Comparison of ENCODE assay signal across 8 cellular contexts in the genomic region with DNA sequence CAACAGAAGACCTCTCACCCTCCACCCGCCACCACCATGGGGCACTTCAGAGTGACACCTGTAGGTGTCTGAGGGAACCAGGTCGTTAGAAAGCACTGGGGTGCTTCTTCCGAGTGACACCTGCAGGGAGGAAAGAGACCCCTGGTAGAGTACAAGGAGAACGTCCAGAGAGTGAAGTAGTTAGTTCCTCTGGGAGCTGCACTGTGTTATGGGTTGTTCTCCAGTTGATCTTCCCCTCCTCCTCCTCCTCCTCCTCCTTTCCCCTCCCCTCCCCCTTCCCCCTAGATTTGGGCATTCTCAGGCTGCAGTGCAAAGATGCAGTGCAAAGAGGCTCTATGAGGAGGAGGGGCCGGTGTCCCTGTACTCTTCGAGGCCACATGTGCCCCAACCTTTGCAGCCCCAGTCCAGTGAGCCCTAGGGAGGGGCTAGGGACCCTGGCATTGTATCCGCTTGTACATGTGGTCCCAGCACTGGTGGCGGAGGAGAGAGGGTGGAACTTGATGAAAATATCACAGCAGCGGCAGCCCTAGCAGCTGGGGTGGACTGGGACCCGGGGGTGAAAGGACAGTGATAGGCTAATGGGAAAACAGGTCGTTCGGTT. TPM values are rescaled to one million over a fixed set of nuclear protein-coding genes. Genes with fewer than 3 reads are reported as not detected.
DNase-seq lines count a peak whose midpoint lies in the region; ATAC-seq and TF ChIP-seq lines count a peak whose summit lies in the region.

No MANE protein-coding gene starts in this region.

- peak overlapping the region; percentile 87 for H3K56ac ChIP-seq in IMR-90 (ENCODE audit: extremely low read depth, insufficient read depth, low read length)

- POLR2A ChIA-PET in IMR-90 (lab: Charles Lee; ENCODE audit: unreplicated experiment): no interaction called here
- POLR2A ChIA-PET in naive thymus-derived CD8-positive, alpha-beta T cell (lab: Charles Lee): interaction anchor here (1.4 to 6.9 kb wide), 12 partner anchors 10 to 120 kb away, joined by 4 to 170 read pairs (median 10); partner anchors contain the start of genes ANKZF1, ATG9A, CNPPD1 and DNPEP

- H2BK20ac ChIP-seq in IMR-90 (ENCODE audit: low read depth, low read length): no peak overlapping the region

- peak overlapping the region; percentile 44 for H3K4ac ChIP-seq in IMR-90 (ENCODE audit: low read depth, low read length)

- H3K27me3 Mint-ChIP-seq in naive thymus-derived CD8-positive, alpha-beta T cell: peaks cover 0 to 2% (median 0%) of the 10 kb centered on the region in 5 donors

- H3K9me3 Mint-ChIP-seq in naive thymus-derived CD8-positive, alpha-beta T cell: no peaks in the 10 kb centered on the region

- H4K5ac ChIP-seq in IMR-90 (ENCODE audit: low read depth, low read length): peak overlapping the region; percentile 83

- peaks cover 4 to 48% (median 13%) of the 10 kb centered on the region in 3 donors for H3K36me3 Mint-ChIP-seq in naive thymus-derived CD8-positive, alpha-beta T cell

- no peak for DNase-seq in AG09319 (ENCODE audit: extremely low read depth, low read depth)
- no peak for DNase-seq in IMR-90
- DNase-seq in colonic mucosa: no peak
- peak in 1 of 10 donors; percentile 11 for DNase-seq in naive thymus-derived CD8-positive, alpha-beta T cell
- DNase-seq in DMS 273 (lab: John Stamatoyannopoulos, UW; ENCODE audit: unreplicated experiment): no peak
- DNase-seq in DMS79 treated with DMSO at 0.1 percent for 48 hours (lab: John Stamatoyannopoulos, UW): no peak
- no peak for DNase-seq in NCI-H2227 treated with DMSO at 0.1 percent for 48 hours (lab: John Stamatoyannopoulos, UW)

- peaks cover 8% of the 10 kb centered on the region for H3K9me1 ChIP-seq in IMR-90 (ENCODE audit: insufficient read depth, low read length)

- peaks cover 21 to 55% (median 50%) of the 10 kb centered on the region in 4 donors for H3K4me1 Mint-ChIP-seq in naive thymus-derived CD8-positive, alpha-beta T cell

- TF ChIP-seq CTCF in AG09319 (IDR thresholded peaks at IDR 0.05; ENCODE audit: low read depth, low read length) (0 out of 2 replicates have a peak, but pooled peaks have one; percentile 0), IMR-90 (conservative IDR thresholded peaks at IDR 0.05; ENCODE audit: low read depth, low read length) (no peak), colonic mucosa (IDR thresholded peaks at IDR 0.05) (no peak)

- H3K4me1 ChIP-seq in IMR-90 (ENCODE audit: control insufficient read depth, insufficient read depth, low read length): peaks cover 12% of the 10 kb centered on the region
- peaks cover 6% of the 10 kb centered on the region for H3K4me1 ChIP-seq in colonic mucosa

- in situ Hi-C loops in IMR-90 (cut with MboI; ENCODE audit: low sequenced_read_pairs): no loop called here

- H3K27ac ChIP-seq in IMR-90 (ENCODE audit: insufficient read depth, low read length): peak overlapping the region; percentile 82
- H3K27ac ChIP-seq in colonic mucosa: peak overlapping the region; percentile 97

- no peaks in the 10 kb centered on the region for H3K27me3 ChIP-seq in IMR-90 (ENCODE audit: control insufficient read depth, insufficient read depth, low read length)
- no peaks in the 10 kb centered on the region for H3K27me3 ChIP-seq in colonic mucosa

- H3K36me3 ChIP-seq in IMR-90 (ENCODE audit: control insufficient read depth, insufficient read depth, low read length): peaks cover 43% of the 10 kb centered on the region
- no peaks in the 10 kb centered on the region for H3K36me3 ChIP-seq in colonic mucosa

- H3K23ac ChIP-seq in IMR-90 (ENCODE audit: low read depth, low read length): peak overlapping the region; percentile 37; the same call in 1 of the 2 replicates

- dilution Hi-C loops in IMR-90 (cut with HindIII; ENCODE audit: low sequenced_read_pairs, unreplicated experiment): no loop called here

- TF ChIP-seq RAD21 in IMR-90 (IDR thresholded peaks at IDR 0.05; ENCODE audit: low read length): no peak

- H3K4me3 Mint-ChIP-seq in naive thymus-derived CD8-positive, alpha-beta T cell: peak overlapping the region; percentile 89 to 99 (median 98)

- H2AK9ac ChIP-seq in IMR-90 (replicated peaks; ENCODE audit: low read depth, low read length, poor library complexity): peak overlapping the region; percentile 49

- peak overlapping the region; percentile 75; the same call in 1 of the 3 replicates for H2BK15ac ChIP-seq in IMR-90 (ENCODE audit: low read depth, low read length)

- peak overlapping the region; percentile 36 for H2BK120ac ChIP-seq in IMR-90 (ENCODE audit: low read depth, low read length)

- peak overlapping the region; percentile 98 to 100 (median 100) for H3K27ac Mint-ChIP-seq in naive thymus-derived CD8-positive, alpha-beta T cell

- BruUV-seq in IMR-90 (replicated peaks; lab: Mats Ljungman, UMichigan): no TSS peak

- intact Hi-C loops in IMR-90 (cut with micrococcal nuclease): loop anchor here (1.0 to 5.0 kb wide), 3 partner anchors 9 to 103 kb away; partner anchors contain the start of genes ABCB6, CNPPD1 and RETREG2
- intact Hi-C loops in colonic mucosa (cut with DNase I): no loop called here

- H3K4me2 ChIP-seq in IMR-90 (ENCODE audit: low read depth, low read length): peak overlapping the region; percentile 95

- peak overlapping the region; percentile 90 for H2AFZ ChIP-seq in IMR-90 (replicated peaks; ENCODE audit: low read length, poor library complexity)

- H3K9ac ChIP-seq in IMR-90 (ENCODE audit: low read depth, low read length) (peak overlapping the region; percentile 85), colonic mucosa (ENCODE audit: low read depth in 2 of 2, low read length in 2 of 2) (peak overlapping the region; percentile 88 to 90)

- peak overlapping the region; percentile 79 for H2BK5ac ChIP-seq in IMR-90 (ENCODE audit: low read depth, low read length, poor library complexity, severe bottlenecking)

- no peak; the same call in 1 of the 2 replicates for TF ChIP-seq POLR2A in IMR-90 (IDR thresholded peaks at IDR 0.05; ENCODE audit: low read depth, low read length)

- H3K18ac ChIP-seq in IMR-90 (ENCODE audit: low read depth, low read length): peak overlapping the region; percentile 80

- peak overlapping the region; percentile 96 for H3K14ac ChIP-seq in IMR-90 (replicated peaks; ENCODE audit: low read depth, low read length)

- H3K79me1 ChIP-seq in IMR-90 (ENCODE audit: low read depth in 1 of 2, low read length in 2 of 2): peaks cover 16 to 30% of the 10 kb centered on the region in 2 experiments

- H4K8ac ChIP-seq in IMR-90 (ENCODE audit: low read depth in 2 of 2, low read length in 2 of 2): peak overlapping the region; percentile 29 to 49; a peak in 3 of 4 replicates

- H3K9me3 ChIP-seq in IMR-90 (ENCODE audit: control insufficient read depth, insufficient read depth, low read length) (no peaks in the 10 kb centered on the region), colonic mucosa (no peaks in the 10 kb centered on the region)

- peak overlapping the region; percentile 18 for H4K91ac ChIP-seq in IMR-90 (ENCODE audit: insufficient read depth, low read depth, low read length)

- peak overlapping the region; percentile 56 for H2AK5ac ChIP-seq in IMR-90 (ENCODE audit: low read depth, low read length)

- peak overlapping the region; percentile 65 for H3K4me3 ChIP-seq in IMR-90 (ENCODE audit: insufficient read depth, low read depth, low read length)
- peak overlapping the region; percentile 53 for H3K4me3 ChIP-seq in colonic mucosa

- ATAC-seq in IMR-90 (ENCODE audit: low read depth) (no peak), HG03108 (IDR thresholded peaks at IDR 0.05; ENCODE audit: unreplicated experiment) (no peak)
- no peak for ATAC-seq in naive thymus-derived CD8-positive, alpha-beta T cell

- CTCF ChIA-PET in IMR-90 (lab: Yijun Ruan, JAX): interaction anchor here (1.1 to 3.2 kb wide), 2 partner anchors 15 to 108 kb away, joined by 3 to 29 read pairs; no protein-coding TSS in a partner anchor

- no peaks in the 10 kb centered on the region for H4K20me1 ChIP-seq in IMR-90 (ENCODE audit: insufficient read depth, low read length)

- 40% methylated on average over 1 of the region's 12 CpGs; no CpG with 5 or more reads in 1 of the 2 experiments for WGBS in IMR-90 (ENCODE audit: extremely low coverage in 2 of 2, insufficient read length in 1 of 2), 2 experiments

RNA-seq across cellular contexts. Expression of gene DNAJB2, which starts 0.8 kb away (rescaled TPM):
- total RNA-seq in IMR-90 (2012; rRNA removed) (30.6 and 43.0 TPM in 2 replicates), colonic mucosa (10 to 100 TPM; 65.8 to 71.1 TPM)
- polyA plus RNA-seq in IMR-90 (2012; rRNA removed): 45.8 and 50.7 TPM in 2 replicates
- polyA plus RNA-seq in IMR-90 (2012; cell fraction: cytosol; rRNA removed): 48.2 and 52.0 TPM in 2 replicates
- polyA plus RNA-seq in IMR-90 (2012; cell fraction: nucleus; rRNA removed; ENCODE audit: low replicate concordance): 150 and 169 TPM in 2 replicates
- 100 to 1,000 TPM; 102 to 105 TPM for total RNA-seq in naive thymus-derived CD8-positive, alpha-beta T cell
- polyA plus RNA-seq in naive thymus-derived CD8-positive, alpha-beta T cell: 1 to 10 TPM; 5.0 to 6.6 (median 5.9) TPM

RNA-seq across cellular contexts. Expression of gene TUBA4A, which starts 26.3 kb away (rescaled TPM):
- 21.9 and 26.1 TPM in 2 replicates for total RNA-seq in IMR-90 (2012; rRNA removed)
- 30.3 and 35.6 TPM in 2 replicates for polyA plus RNA-seq in IMR-90 (2012; rRNA removed)
- polyA plus RNA-seq in IMR-90 (2012; cell fraction: cytosol; rRNA removed): 19.5 and 39.0 TPM in 2 replicates
- 46.8 and 128 TPM in 2 replicates for polyA plus RNA-seq in IMR-90 (2012; cell fraction: nucleus; rRNA removed; ENCODE audit: low replicate concordance)
- 100 to 1,000 TPM in 1 of 2 donors, 10 to 100 TPM in 1; 68.4 to 149 TPM for total RNA-seq in colonic mucosa
- 100 to 1,000 TPM; 143 to 144 TPM for total RNA-seq in naive thymus-derived CD8-positive, alpha-beta T cell
- polyA plus RNA-seq in naive thymus-derived CD8-positive, alpha-beta T cell: 100 to 1,000 TPM; 107 to 275 (median 122) TPM

RNA-seq across cellular contexts. Expression of gene TUBA4B, which starts 27.0 kb away (rescaled TPM):
- total RNA-seq in IMR-90 (2012; rRNA removed): not detected in 2 replicates
- polyA plus RNA-seq in IMR-90 (2012; rRNA removed): not detected in 2 replicates
- not detected in 2 replicates for polyA plus RNA-seq in IMR-90 (2012; cell fraction: cytosol; rRNA removed)
- 0.05 TPM in 1 of 2 replicates, not detected in the other for polyA plus RNA-seq in IMR-90 (2012; cell fraction: nucleus; rRNA removed; ENCODE audit: low replicate concordance)
- total RNA-seq in colonic mucosa: not detected
- not detected for total RNA-seq in naive thymus-derived CD8-positive, alpha-beta T cell
- polyA plus RNA-seq in naive thymus-derived CD8-positive, alpha-beta T cell: not detected

RNA-seq across cellular contexts. Expression of gene PTPRN, which starts 29.2 kb away (rescaled TPM):
- total RNA-seq in IMR-90 (2012; rRNA removed): 4.4 and 5.2 TPM in 2 replicates
- 21.4 and 22.0 TPM in 2 replicates for polyA plus RNA-seq in IMR-90 (2012; rRNA removed)
- polyA plus RNA-seq in IMR-90 (2012; cell fraction: cytosol; rRNA removed): 16.3 and 28.2 TPM in 2 replicates
- polyA plus RNA-seq in IMR-90 (2012; cell fraction: nucleus; rRNA removed; ENCODE audit: low replicate concordance): 20.4 and 43.0 TPM in 2 replicates
- total RNA-seq in colonic mucosa: 1 to 10 TPM; 1.9 to 2.0 TPM
- not detected for total RNA-seq in naive thymus-derived CD8-positive, alpha-beta T cell
- polyA plus RNA-seq in naive thymus-derived CD8-positive, alpha-beta T cell: under 1 TPM in 2 of 3 donors, not detected in 1; 0.27 to 0.31 TPM

RNA-seq across cellular contexts. Expression of gene STK16, which starts 34.7 kb away (rescaled TPM):
- total RNA-seq in IMR-90 (2012; rRNA removed): 35.0 and 44.4 TPM in 2 replicates
- 40.3 and 50.1 TPM in 2 replicates for polyA plus RNA-seq in IMR-90 (2012; rRNA removed)
- 45.9 and 72.9 TPM in 2 replicates for polyA plus RNA-seq in IMR-90 (2012; cell fraction: cytosol; rRNA removed)
- polyA plus RNA-seq in IMR-90 (2012; cell fraction: nucleus; rRNA removed; ENCODE audit: low replicate concordance): 49.3 and 58.9 TPM in 2 replicates
- 10 to 100 TPM; 30.1 to 35.8 TPM for total RNA-seq in colonic mucosa
- 10 to 100 TPM; 22.4 to 22.6 TPM for total RNA-seq in naive thymus-derived CD8-positive, alpha-beta T cell
- 10 to 100 TPM; 21.6 to 25.8 (median 23.7) TPM for polyA plus RNA-seq in naive thymus-derived CD8-positive, alpha-beta T cell
